Comparison of ENCODE assay signal across 7 cellular contexts in the genomic region with DNA sequence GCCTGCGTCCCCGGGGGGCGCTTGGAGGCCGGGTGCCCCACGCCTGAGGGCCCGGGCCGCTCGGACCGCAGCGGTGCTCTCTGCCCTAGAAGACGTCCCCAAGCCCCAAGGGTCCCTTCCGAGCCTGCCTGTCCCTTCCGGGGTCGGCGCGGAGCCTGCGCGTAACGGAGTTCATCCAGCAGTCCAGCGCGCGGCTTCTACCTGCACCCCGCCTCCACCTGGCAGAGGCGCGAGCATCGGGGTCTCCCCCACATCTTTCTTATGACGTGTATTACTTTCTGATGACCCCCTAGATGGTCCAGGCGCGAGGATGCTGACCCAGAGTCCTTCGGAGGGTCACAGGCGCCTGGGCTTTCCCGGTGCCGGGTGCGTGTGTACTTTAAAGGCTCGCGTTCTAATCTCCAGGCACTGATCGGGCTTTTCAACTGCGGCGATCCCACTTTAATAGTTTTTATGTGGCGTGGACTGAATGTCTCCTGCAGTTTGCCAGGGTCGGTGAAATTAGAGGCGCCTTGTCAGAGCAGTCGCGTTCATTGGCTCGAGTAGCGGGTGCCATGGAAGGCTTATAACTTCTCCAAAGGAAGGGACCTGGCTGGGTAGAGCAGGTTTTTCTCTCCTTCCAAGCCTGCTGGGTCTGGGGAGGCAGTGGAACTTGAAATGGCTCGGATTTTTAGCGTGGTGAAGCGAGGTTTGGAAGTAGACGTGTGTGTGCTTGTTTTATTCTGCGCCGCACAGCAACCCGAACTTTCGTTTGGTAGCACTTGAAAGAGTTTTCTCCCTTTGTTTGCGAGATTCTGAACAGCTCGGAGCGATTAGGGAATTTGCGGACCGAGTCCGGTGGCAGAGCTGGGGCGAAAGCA. TPM values are rescaled to one million over a fixed set of nuclear protein-coding genes. Genes with fewer than 3 reads are reported as not detected.
DNase-seq lines count a peak whose midpoint lies in the region; ATAC-seq lines count a peak whose summit lies in the region.

No MANE protein-coding gene starts in this region.

- under 1% methylated on average over 61 of the region's 61 CpGs for WGBS in HUES64

- H3K9me3 Mint-ChIP-seq in activated naive CD8-positive, alpha-beta T cell treated with anti-CD3 and anti-CD28 coated beads, Interleukin-2, amount 10 ng/mL, durations not matched to agents 7 days and 5 days: no peaks in the 10 kb centered on the region
- H3K9me3 Mint-ChIP-seq in stimulated activated naive CD8-positive, alpha-beta T cell treated with anti-CD3 and anti-CD28 coated beads, Interleukin-15, amount 100 ng/mL, for 72 hours: no peaks in the 10 kb centered on the region

- H3K36me3 ChIP-seq in HUES64 (ENCODE audit: insufficient read depth, low read length): no peaks in the 10 kb centered on the region

- peaks cover 67% of the 10 kb centered on the region for H3K27me3 Mint-ChIP-seq in activated naive CD8-positive, alpha-beta T cell treated with anti-CD3 and anti-CD28 coated beads, Interleukin-2, amount 10 ng/mL, durations not matched to agents 7 days and 5 days
- H3K27me3 Mint-ChIP-seq in stimulated activated naive CD8-positive, alpha-beta T cell treated with anti-CD3 and anti-CD28 coated beads, Interleukin-15, amount 100 ng/mL, for 72 hours: peaks cover 57% of the 10 kb centered on the region

- no peak for ATAC-seq in activated naive CD8-positive, alpha-beta T cell treated with anti-CD3 and anti-CD28 coated beads, Interleukin-2, amount 10 ng/mL, durations not matched to agents 7 days and 5 days (ENCODE audit: low read depth)
- ATAC-seq in stimulated activated naive CD8-positive, alpha-beta T cell treated with anti-CD3 and anti-CD28 coated beads, Interleukin-15, amount 100 ng/mL, for 72 hours: no peak
- ATAC-seq in GM21825 (IDR thresholded peaks at IDR 0.05; ENCODE audit: unreplicated experiment): no peak
- no peak for ATAC-seq in left lobe of liver

- no peaks in the 10 kb centered on the region for H3K36me3 Mint-ChIP-seq in activated naive CD8-positive, alpha-beta T cell treated with anti-CD3 and anti-CD28 coated beads, Interleukin-2, amount 10 ng/mL, durations not matched to agents 7 days and 5 days

- peak; percentile 30 for DNase-seq in activated naive CD8-positive, alpha-beta T cell treated with anti-CD3 and anti-CD28 coated beads, Interleukin-2, amount 10 ng/mL, durations not matched to agents 7 days and 5 days
- peak; percentile 21 for DNase-seq in iPS-NIHi11 (ENCODE audit: low spot score)
- peak in 1 of 2 donors; percentile 2 for DNase-seq in stimulated activated naive CD8-positive, alpha-beta T cell treated with anti-CD3 and anti-CD28 coated beads, Interleukin-15, amount 100 ng/mL, for 72 hours
- no peak for DNase-seq in NCI-H1436 treated with DMSO at 0.1 percent for 48 hours (lab: John Stamatoyannopoulos, UW)
- DNase-seq in left lobe of liver (ENCODE audit: low spot score): no peak

- peaks cover 16% of the 10 kb centered on the region for H3K4me1 ChIP-seq in HUES64 (ENCODE audit: insufficient read depth, low read length)

- no peaks in the 10 kb centered on the region for H3K9me3 ChIP-seq in HUES64 (ENCODE audit: insufficient read depth, low read depth, low read length)

- no peak overlapping the region for H3K27ac Mint-ChIP-seq in activated naive CD8-positive, alpha-beta T cell treated with anti-CD3 and anti-CD28 coated beads, Interleukin-2, amount 10 ng/mL, durations not matched to agents 7 days and 5 days
- no peak overlapping the region for H3K27ac Mint-ChIP-seq in stimulated activated naive CD8-positive, alpha-beta T cell treated with anti-CD3 and anti-CD28 coated beads, Interleukin-15, amount 100 ng/mL, for 72 hours

- POLR2A ChIA-PET in activated naive CD8-positive, alpha-beta T cell treated with anti-CD3 and anti-CD28 coated beads, Interleukin-2, amount 10 ng/mL, durations not matched to agents 7 days and 5 days (lab: Charles Lee): no interaction called here

- peak overlapping the region; percentile 63 for H3K4me3 ChIP-seq in HUES64 (ENCODE audit: low read length)

- no peak overlapping the region for H3K4me3 Mint-ChIP-seq in activated naive CD8-positive, alpha-beta T cell treated with anti-CD3 and anti-CD28 coated beads, Interleukin-2, amount 10 ng/mL, durations not matched to agents 7 days and 5 days
- peak overlapping the region; percentile 19 to 57 for H3K4me3 Mint-ChIP-seq in stimulated activated naive CD8-positive, alpha-beta T cell treated with anti-CD3 and anti-CD28 coated beads, Interleukin-15, amount 100 ng/mL, for 72 hours

- H3K27ac ChIP-seq in HUES64 (ENCODE audit: low read depth, low read length): no peak overlapping the region

- H3K27me3 ChIP-seq in HUES64 (ENCODE audit: insufficient read depth, low read length): peaks cover 93% of the 10 kb centered on the region

- H3K4me1 Mint-ChIP-seq in activated naive CD8-positive, alpha-beta T cell treated with anti-CD3 and anti-CD28 coated beads, Interleukin-2, amount 10 ng/mL, durations not matched to agents 7 days and 5 days: peaks cover 11% of the 10 kb centered on the region
- peaks cover 24% of the 10 kb centered on the region for H3K4me1 Mint-ChIP-seq in stimulated activated naive CD8-positive, alpha-beta T cell treated with anti-CD3 and anti-CD28 coated beads, Interleukin-15, amount 100 ng/mL, for 72 hours

- H3K9ac ChIP-seq in HUES64 (ENCODE audit: low read depth, low read length): peak overlapping the region; percentile 17; the same call in 1 of the 2 replicates

RNA-seq across cellular contexts. Expression of gene EYA4, which starts 1.0 kb away (rescaled TPM):
- polyA plus RNA-seq in HUES64 (2013, experiment 1 of 2): 0.10 TPM
- polyA plus RNA-seq in HUES64 (2013, experiment 2 of 2): 0.25 TPM
- not detected for total RNA-seq in activated naive CD8-positive, alpha-beta T cell treated with anti-CD3 and anti-CD28 coated beads, Interleukin-2, amount 10 ng/mL, durations not matched to agents 7 days and 5 days
- total RNA-seq in left lobe of liver: not detected

Comparison
In these comparisons a context has a peak if more than half of its experiments do, and no peak if none do; other contexts are left out.
1. DNase-seq: peak in activated naive CD8-positive, alpha-beta T cell treated with anti-CD3 and anti-CD28 coated beads, Interleukin-2, amount 10 ng/mL, durations not matched to agents 7 days and 5 days (single experiment) and iPS-NIHi11 (single experiment); none in NCI-H1436 treated with DMSO at 0.1 percent for 48 hours (single experiment) and left lobe of liver (single experiment).